Comparison of ENCODE assay signal across 8 cellular contexts in the genomic region with DNA sequence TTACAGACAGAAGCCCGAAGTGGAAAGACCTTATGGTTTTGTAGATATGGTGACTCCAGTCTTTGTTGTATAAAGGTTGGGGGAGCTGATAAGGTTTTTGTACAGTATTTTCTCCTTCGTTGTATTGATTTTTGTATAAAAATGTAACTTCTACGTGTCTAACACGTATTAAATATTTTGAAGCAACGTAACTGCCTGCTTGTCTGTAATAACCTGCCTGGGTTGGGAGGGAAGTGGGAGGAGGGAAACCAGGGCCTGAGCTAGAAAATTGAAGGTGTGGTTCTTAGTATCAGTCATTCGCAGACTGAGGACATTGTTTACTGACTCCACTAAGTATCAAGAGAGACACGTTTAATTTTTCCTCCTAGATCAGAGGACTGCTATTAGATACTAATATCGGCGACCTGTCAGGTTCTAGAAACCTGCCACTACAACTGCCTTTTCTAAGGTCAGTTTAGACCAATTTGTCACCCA. TPM values are rescaled to one million over a fixed set of nuclear protein-coding genes. Genes with fewer than 3 reads are reported as not detected.
A peak's percentile ranks its signal among the peaks of the same experiment; 100 is the strongest.
DNase-seq lines count a peak whose midpoint lies in the region; ATAC-seq and TF ChIP-seq lines count a peak whose summit lies in the region.

No MANE protein-coding gene starts in this region.

- H3K4me3 ChIP-seq in left ventricle myocardium inferior (peak overlapping the region; percentile 81), fibroblast of the aortic adventitia (ENCODE audit: low read depth, low read length) (peak overlapping the region; percentile 89), skin epidermis (peak overlapping the region; percentile 72 to 93 (median 82))

- H3K9me3 ChIP-seq in left ventricle myocardium inferior (replicated peaks): no peaks in the 10 kb centered on the region

- peaks cover 74% of the 10 kb centered on the region for H3K4me1 ChIP-seq in left ventricle myocardium inferior

- peak overlapping the region; percentile 96 for H3K27ac ChIP-seq in left ventricle myocardium inferior (replicated peaks)
- H3K27ac ChIP-seq in skin epidermis: peak overlapping the region in 20 of 21 experiments; percentile 86 to 99 (median 94)

- H3K36me3 ChIP-seq in left ventricle myocardium inferior: peaks cover 7% of the 10 kb centered on the region

- ATAC-seq in left ventricle myocardium superior (no peak), GM21423 (IDR thresholded peaks at IDR 0.05; ENCODE audit: unreplicated experiment) (no peak)

- H3K27me3 ChIP-seq in left ventricle myocardium inferior (ENCODE audit: low read depth): no peaks in the 10 kb centered on the region

- intact Hi-C loops in left ventricle myocardium inferior (cut with micrococcal nuclease) (no loop called here), left ventricle myocardium superior (cut with micrococcal nuclease) (no loop called here)

- DNase-seq in left ventricle myocardium inferior (no peak), left ventricle myocardium superior (no peak), fibroblast of the aortic adventitia (ENCODE audit: low read depth) (peak; percentile 25), GOT3 (lab: John Stamatoyannopoulos, UW) (no peak), cerebellum (ENCODE audit: low spot score) (no peak)
- DNase-seq in activated CD4-positive, alpha-beta T cell treated with anti-CD3 and anti-CD28 coated beads, Interleukin-2, amount 50 U/mL, for 1 hour: peak; percentile 21

- no peak for TF ChIP-seq CTCF in left ventricle myocardium inferior (IDR thresholded peaks at IDR 0.05; ENCODE audit: borderline replicate concordance)
- no peak for TF ChIP-seq CTCF in fibroblast of the aortic adventitia (IDR thresholded peaks at IDR 0.05; ENCODE audit: insufficient read depth, low read length)

RNA-seq across cellular contexts. Expression of a gene that starts 2.2 kb away (rescaled TPM):
- 22.1 TPM for total RNA-seq in left ventricle myocardium inferior
- total RNA-seq in left ventricle myocardium superior: 15.9 TPM
- 12.3 and 14.7 TPM in 2 replicates for total RNA-seq in fibroblast of the aortic adventitia (ENCODE audit: low replicate concordance)
- total RNA-seq in cerebellum: 13.7 TPM

RNA-seq across cellular contexts. Expression of a gene that starts 56.9 kb away (rescaled TPM):
- 4.8 TPM for total RNA-seq in left ventricle myocardium inferior
- 3.4 TPM for total RNA-seq in left ventricle myocardium superior
- 18.6 and 21.6 TPM in 2 replicates for total RNA-seq in fibroblast of the aortic adventitia (ENCODE audit: low replicate concordance)
- 0.91 TPM for total RNA-seq in cerebellum

Comparison
In these comparisons a context has a peak if more than half of its experiments do, and no peak if none do; other contexts are left out.
1. DNase-seq: peak in activated CD4-positive, alpha-beta T cell treated with anti-CD3 and anti-CD28 coated beads, Interleukin-2, amount 50 U/mL, for 1 hour (single experiment) and fibroblast of the aortic adventitia (single experiment); none in left ventricle myocardium inferior (single experiment), left ventricle myocardium superior (single experiment), GOT3 (single experiment) and cerebellum (single experiment).
2. Peak in every context shown above with its lines, with median percentiles within 50 percentile points of each other: H3K4me3 ChIP-seq.